ENCODE assay signal across 1 cellular context in the genomic region with DNA sequence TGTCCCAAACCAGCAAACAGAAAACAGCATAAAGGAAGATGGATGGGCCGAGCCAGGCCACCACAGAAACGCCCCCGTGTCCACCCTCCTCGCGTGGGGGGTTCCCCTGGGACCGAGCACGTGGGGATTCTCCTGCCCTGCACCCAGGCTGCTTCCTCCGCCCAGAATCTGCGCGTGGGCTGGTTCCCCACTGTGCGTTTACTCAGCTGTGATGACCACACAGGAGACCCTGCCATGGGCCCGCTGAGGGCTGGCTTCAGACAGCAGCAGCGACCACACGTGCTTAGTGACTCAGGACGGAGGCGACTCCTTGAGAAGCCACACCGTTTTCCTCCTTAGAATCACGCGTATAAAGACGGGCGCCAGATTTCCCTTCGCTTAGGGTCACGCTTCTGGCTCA.
TF ChIP-seq lines count a peak whose summit lies in the region.

No MANE protein-coding gene starts in this region.

TF ChIP-seq in GM23338, 12 proteins besides CTCF, POLR2A, EP300 and RAD21:
- TF ChIP-seq, protein P1, sequence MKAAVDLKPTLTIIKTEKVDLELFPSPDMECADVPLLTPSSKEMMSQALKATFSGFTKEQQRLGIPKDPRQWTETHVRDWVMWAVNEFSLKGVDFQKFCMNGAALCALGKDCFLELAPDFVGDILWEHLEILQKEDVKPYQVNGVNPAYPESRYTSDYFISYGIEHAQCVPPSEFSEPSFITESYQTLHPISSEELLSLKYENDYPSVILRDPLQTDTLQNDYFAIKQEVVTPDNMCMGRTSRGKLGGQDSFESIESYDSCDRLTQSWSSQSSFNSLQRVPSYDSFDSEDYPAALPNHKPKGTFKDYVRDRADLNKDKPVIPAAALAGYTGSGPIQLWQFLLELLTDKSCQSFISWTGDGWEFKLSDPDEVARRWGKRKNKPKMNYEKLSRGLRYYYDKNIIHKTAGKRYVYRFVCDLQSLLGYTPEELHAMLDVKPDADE (IDR thresholded peaks at IDR 0.05) = no peak
- TF ChIP-seq NANOG (IDR thresholded peaks at IDR 0.05; ENCODE audit: borderline replicate concordance) = no peak
- no peak for TF ChIP-seq JUNB (IDR thresholded peaks at IDR 0.05; ENCODE audit: unreplicated experiment)
- no peak for TF ChIP-seq EZH2 (IDR thresholded peaks at IDR 0.05; ENCODE audit: low read depth, unreplicated experiment)
- TF ChIP-seq EZH2phosphoT487 (IDR thresholded peaks at IDR 0.05; ENCODE audit: unreplicated experiment) = no peak
- TF ChIP-seq, protein P2, sequence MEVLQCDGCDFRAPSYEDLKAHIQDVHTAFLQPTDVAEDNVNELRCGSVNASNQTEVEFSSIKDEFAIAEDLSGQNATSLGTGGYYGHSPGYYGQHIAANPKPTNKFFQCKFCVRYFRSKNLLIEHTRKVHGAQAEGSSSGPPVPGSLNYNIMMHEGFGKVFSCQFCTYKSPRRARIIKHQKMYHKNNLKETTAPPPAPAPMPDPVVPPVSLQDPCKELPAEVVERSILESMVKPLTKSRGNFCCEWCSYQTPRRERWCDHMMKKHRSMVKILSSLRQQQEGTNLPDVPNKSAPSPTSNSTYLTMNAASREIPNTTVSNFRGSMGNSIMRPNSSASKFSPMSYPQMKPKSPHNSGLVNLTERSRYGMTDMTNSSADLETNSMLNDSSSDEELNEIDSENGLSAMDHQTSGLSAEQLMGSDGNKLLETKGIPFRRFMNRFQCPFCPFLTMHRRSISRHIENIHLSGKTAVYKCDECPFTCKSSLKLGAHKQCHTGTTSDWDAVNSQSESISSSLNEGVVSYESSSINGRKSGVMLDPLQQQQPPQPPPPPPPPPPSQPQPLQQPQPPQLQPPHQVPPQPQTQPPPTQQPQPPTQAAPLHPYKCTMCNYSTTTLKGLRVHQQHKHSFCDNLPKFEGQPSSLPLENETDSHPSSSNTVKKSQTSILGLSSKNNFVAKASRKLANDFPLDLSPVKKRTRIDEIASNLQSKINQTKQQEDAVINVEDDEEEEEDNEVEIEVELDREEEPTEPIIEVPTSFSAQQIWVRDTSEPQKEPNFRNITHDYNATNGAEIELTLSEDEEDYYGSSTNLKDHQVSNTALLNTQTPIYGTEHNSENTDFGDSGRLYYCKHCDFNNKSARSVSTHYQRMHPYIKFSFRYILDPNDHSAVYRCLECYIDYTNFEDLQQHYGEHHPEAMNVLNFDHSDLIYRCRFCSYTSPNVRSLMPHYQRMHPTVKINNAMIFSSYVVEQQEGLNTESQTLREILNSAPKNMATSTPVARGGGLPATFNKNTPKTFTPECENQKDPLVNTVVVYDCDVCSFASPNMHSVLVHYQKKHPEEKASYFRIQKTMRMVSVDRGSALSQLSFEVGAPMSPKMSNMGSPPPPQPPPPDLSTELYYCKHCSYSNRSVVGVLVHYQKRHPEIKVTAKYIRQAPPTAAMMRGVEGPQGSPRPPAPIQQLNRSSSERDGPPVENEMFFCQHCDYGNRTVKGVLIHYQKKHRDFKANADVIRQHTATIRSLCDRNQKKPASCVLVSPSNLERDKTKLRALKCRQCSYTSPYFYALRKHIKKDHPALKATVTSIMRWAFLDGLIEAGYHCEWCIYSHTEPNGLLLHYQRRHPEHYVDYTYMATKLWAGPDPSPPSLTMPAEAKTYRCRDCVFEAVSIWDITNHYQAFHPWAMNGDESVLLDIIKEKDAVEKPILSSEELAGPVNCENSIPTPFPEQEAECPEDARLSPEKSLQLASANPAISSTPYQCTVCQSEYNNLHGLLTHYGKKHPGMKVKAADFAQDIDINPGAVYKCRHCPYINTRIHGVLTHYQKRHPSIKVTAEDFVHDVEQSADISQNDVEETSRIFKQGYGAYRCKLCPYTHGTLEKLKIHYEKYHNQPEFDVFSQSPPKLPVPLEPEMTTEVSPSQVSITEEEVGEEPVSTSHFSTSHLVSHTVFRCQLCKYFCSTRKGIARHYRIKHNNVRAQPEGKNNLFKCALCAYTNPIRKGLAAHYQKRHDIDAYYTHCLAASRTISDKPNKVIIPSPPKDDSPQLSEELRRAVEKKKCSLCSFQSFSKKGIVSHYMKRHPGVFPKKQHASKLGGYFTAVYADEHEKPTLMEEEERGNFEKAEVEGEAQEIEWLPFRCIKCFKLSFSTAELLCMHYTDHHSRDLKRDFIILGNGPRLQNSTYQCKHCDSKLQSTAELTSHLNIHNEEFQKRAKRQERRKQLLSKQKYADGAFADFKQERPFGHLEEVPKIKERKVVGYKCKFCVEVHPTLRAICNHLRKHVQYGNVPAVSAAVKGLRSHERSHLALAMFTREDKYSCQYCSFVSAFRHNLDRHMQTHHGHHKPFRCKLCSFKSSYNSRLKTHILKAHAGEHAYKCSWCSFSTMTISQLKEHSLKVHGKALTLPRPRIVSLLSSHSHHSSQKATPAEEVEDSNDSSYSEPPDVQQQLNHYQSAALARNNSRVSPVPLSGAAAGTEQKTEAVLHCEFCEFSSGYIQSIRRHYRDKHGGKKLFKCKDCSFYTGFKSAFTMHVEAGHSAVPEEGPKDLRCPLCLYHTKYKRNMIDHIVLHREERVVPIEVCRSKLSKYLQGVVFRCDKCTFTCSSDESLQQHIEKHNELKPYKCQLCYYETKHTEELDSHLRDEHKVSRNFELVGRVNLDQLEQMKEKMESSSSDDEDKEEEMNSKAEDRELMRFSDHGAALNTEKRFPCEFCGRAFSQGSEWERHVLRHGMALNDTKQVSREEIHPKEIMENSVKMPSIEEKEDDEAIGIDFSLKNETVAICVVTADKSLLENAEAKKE (CRISPR knock-in tag; IDR thresholded peaks at IDR 0.05) = no peak
- no peak for TF ChIP-seq CREB1 (CRISPR knock-in tag; IDR thresholded peaks at IDR 0.05; ENCODE audit: low read depth)
- TF ChIP-seq ZNF114 (CRISPR knock-in tag; IDR thresholded peaks at IDR 0.05) = no peak
- TF ChIP-seq ZNF331 (CRISPR knock-in tag; IDR thresholded peaks at IDR 0.05; ENCODE audit: low read depth) = no peak
- TF ChIP-seq STAT1 (IDR thresholded peaks at IDR 0.05; ENCODE audit: unreplicated experiment) = no peak
- TF ChIP-seq, protein P3, sequence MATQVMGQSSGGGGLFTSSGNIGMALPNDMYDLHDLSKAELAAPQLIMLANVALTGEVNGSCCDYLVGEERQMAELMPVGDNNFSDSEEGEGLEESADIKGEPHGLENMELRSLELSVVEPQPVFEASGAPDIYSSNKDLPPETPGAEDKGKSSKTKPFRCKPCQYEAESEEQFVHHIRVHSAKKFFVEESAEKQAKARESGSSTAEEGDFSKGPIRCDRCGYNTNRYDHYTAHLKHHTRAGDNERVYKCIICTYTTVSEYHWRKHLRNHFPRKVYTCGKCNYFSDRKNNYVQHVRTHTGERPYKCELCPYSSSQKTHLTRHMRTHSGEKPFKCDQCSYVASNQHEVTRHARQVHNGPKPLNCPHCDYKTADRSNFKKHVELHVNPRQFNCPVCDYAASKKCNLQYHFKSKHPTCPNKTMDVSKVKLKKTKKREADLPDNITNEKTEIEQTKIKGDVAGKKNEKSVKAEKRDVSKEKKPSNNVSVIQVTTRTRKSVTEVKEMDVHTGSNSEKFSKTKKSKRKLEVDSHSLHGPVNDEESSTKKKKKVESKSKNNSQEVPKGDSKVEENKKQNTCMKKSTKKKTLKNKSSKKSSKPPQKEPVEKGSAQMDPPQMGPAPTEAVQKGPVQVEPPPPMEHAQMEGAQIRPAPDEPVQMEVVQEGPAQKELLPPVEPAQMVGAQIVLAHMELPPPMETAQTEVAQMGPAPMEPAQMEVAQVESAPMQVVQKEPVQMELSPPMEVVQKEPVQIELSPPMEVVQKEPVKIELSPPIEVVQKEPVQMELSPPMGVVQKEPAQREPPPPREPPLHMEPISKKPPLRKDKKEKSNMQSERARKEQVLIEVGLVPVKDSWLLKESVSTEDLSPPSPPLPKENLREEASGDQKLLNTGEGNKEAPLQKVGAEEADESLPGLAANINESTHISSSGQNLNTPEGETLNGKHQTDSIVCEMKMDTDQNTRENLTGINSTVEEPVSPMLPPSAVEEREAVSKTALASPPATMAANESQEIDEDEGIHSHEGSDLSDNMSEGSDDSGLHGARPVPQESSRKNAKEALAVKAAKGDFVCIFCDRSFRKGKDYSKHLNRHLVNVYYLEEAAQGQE (IDR thresholded peaks at IDR 0.05; ENCODE audit: unreplicated experiment) = no peak
- no peak for TF ChIP-seq POLR2AphosphoS5 (IDR thresholded peaks at IDR 0.05; ENCODE audit: low read depth)
TF ChIP-seq in GM23338: peak in this region for 0.
